In the genomic region with DNA sequence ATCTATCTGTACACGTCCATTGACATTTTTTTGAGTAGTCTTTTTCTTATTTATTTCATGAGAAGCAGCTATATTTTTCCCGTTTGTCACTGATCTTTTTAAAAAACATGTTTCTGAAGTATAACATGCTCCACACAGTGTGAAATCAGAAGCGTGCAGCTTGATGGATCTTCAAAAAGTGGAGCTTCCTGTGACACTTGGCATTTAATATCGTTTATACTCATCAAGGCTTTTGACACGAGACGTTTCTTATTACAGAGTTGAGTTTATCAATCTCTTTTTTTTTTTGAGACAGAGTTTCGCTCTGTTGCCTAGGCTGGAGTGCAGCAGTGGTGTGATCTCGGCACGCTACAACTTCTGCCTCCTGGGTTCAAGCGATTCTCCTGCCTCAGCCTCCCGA, we compare ENCODE assay signal across 19 cellular contexts. TPM values are rescaled to one million over a fixed set of nuclear protein-coding genes. Genes with fewer than 3 reads are reported as not detected.
DNase-seq lines count a peak whose midpoint lies in the region; ATAC-seq lines count a peak whose summit lies in the region.
"Had no signal": no experiment of that assay in that cellular context is flagged by ENCODE, and none has a peak within 500 bp of the region (broad histone marks: within the 10 kb centered on the region; RNA-seq: fewer than 3 reads in every experiment).

No MANE protein-coding gene starts in this region.

- H3K9me3 Mint-ChIP-seq in activated naive CD8-positive, alpha-beta T cell (ENCODE audit: low read depth) = no peaks in the 10 kb centered on the region
- H3K9me3 Mint-ChIP-seq in stimulated activated naive CD8-positive, alpha-beta T cell treated with anti-CD3 and anti-CD28 coated beads, Interleukin-15, amount 100 ng/mL, for 72 hours = no peaks in the 10 kb centered on the region
- H3K9me3 Mint-ChIP-seq: stimulated activated naive B cell treated with anti-CD40 and anti-IgM and Interleukin-4, amounts not matched to agents 10 μg/mL and 1 μg/mL and 100 μg/mL, for 72 hours had no signal

- peaks cover 17% of the 10 kb centered on the region for H3K4me1 Mint-ChIP-seq in T-helper 17 cell
- peaks cover 72% of the 10 kb centered on the region for H3K4me1 Mint-ChIP-seq in activated naive CD8-positive, alpha-beta T cell (ENCODE audit: low read depth)
- H3K4me1 Mint-ChIP-seq in stimulated activated naive CD8-positive, alpha-beta T cell treated with anti-CD3 and anti-CD28 coated beads, Interleukin-15, amount 100 ng/mL, for 72 hours = peaks cover 87% of the 10 kb centered on the region
- H3K4me1 Mint-ChIP-seq: stimulated activated naive B cell treated with anti-CD40 and anti-IgM and Interleukin-4, amounts not matched to agents 10 μg/mL and 1 μg/mL and 100 μg/mL, for 72 hours had no signal

- in situ Hi-C loops in G401 (cut with HindIII; ENCODE audit: low sequenced_read_pairs) = no loop called here

- peak overlapping the region; percentile 19 for H3K4me3 Mint-ChIP-seq in T-helper 17 cell
- peak overlapping the region; percentile 81 for H3K4me3 Mint-ChIP-seq in activated naive CD8-positive, alpha-beta T cell
- H3K4me3 Mint-ChIP-seq in stimulated activated naive CD8-positive, alpha-beta T cell treated with anti-CD3 and anti-CD28 coated beads, Interleukin-15, amount 100 ng/mL, for 72 hours = peak overlapping the region; percentile 65 to 83
- H3K4me3 Mint-ChIP-seq: stimulated activated naive B cell treated with anti-CD40 and anti-IgM and Interleukin-4, amounts not matched to agents 10 μg/mL and 1 μg/mL and 100 μg/mL, for 72 hours had no signal

- ATAC-seq in T-helper 17 cell = no peak
- ATAC-seq in stimulated activated naive CD8-positive, alpha-beta T cell treated with anti-CD3 and anti-CD28 coated beads, Interleukin-15, amount 100 ng/mL, for 72 hours = peak; percentile 19
- ATAC-seq in HG03095 (IDR thresholded peaks at IDR 0.05; ENCODE audit: unreplicated experiment) = no peak
- no peak for ATAC-seq in left ventricle myocardium superior
- ATAC-seq: gastrocnemius medialis, HepG2, left cardiac atrium, right cardiac atrium had no signal

- H3K36me3 Mint-ChIP-seq in T-helper 17 cell (ENCODE audit: low read depth) = no peaks in the 10 kb centered on the region
- no peaks in the 10 kb centered on the region for H3K36me3 Mint-ChIP-seq in activated naive CD8-positive, alpha-beta T cell
- H3K36me3 Mint-ChIP-seq: stimulated activated naive B cell treated with anti-CD40 and anti-IgM and Interleukin-4, amounts not matched to agents 10 μg/mL and 1 μg/mL and 100 μg/mL, for 72 hours had no signal

- no peaks in the 10 kb centered on the region for H3K27me3 Mint-ChIP-seq in T-helper 17 cell
- H3K27me3 Mint-ChIP-seq in activated naive CD8-positive, alpha-beta T cell = no peaks in the 10 kb centered on the region
- H3K27me3 Mint-ChIP-seq in stimulated activated naive CD8-positive, alpha-beta T cell treated with anti-CD3 and anti-CD28 coated beads, Interleukin-15, amount 100 ng/mL, for 72 hours = no peaks in the 10 kb centered on the region

- intact Hi-C loops in left ventricle myocardium superior (cut with micrococcal nuclease) = no loop called here

- no peaks in the 10 kb centered on the region for H3K9me3 ChIP-seq in T-helper 17 cell (ENCODE audit: control insufficient read depth, low read length, poor library complexity, severe bottlenecking)
- H3K9me3 ChIP-seq: gastrocnemius medialis, thoracic aorta had no signal

- peak; percentile 31 for DNase-seq in stimulated activated CD4-positive, alpha-beta T cell treated with anti-CD3 and anti-CD28 coated beads, Interleukin-15, amount 100 ng/mL, for 24 hours
- no peak for DNase-seq in stimulated activated CD4-positive, alpha-beta T cell treated with anti-CD3 and anti-CD28 coated beads, Interleukin-4, amount 100 ng/mL, for 4 hours
- DNase-seq in T-helper 17 cell (no peak), G401 (ENCODE audit: low spot score) (no peak), left ventricle myocardium superior (no peak)
- no peak for DNase-seq in stimulated activated naive CD8-positive, alpha-beta T cell treated with anti-CD3 and anti-CD28 coated beads, Interleukin-15, amount 100 ng/mL, for 72 hours
- DNase-seq: DMS 273 treated with DMSO at 0.1 percent for 48 hours; gastrocnemius medialis; hippocampal formation; left cardiac atrium; MV-4-11; NCI-H146; right cardiac atrium; RPMI8226; stimulated activated naive B cell treated with anti-CD40 and anti-IgM and Interleukin-4, amounts not matched to agents 10 μg/mL and 1 μg/mL and 100 μg/mL, for 72 hours had no signal

- H3K27ac Mint-ChIP-seq in T-helper 17 cell = peak overlapping the region; percentile 47
- peak overlapping the region; percentile 97 for H3K27ac Mint-ChIP-seq in activated naive CD8-positive, alpha-beta T cell
- H3K27ac Mint-ChIP-seq in stimulated activated naive CD8-positive, alpha-beta T cell treated with anti-CD3 and anti-CD28 coated beads, Interleukin-15, amount 100 ng/mL, for 72 hours = peak overlapping the region; percentile 34 to 96
- H3K27ac Mint-ChIP-seq: stimulated activated naive B cell treated with anti-CD40 and anti-IgM and Interleukin-4, amounts not matched to agents 10 μg/mL and 1 μg/mL and 100 μg/mL, for 72 hours had no signal

RNA-seq across cellular contexts. Expression of a gene that starts 36.6 kb away (rescaled TPM):
- 100 to 1,000 TPM; 191 to 193 TPM for total RNA-seq in T-helper 17 cell
- 7.4 TPM in 1 of 2 replicates, not detected in the other for total RNA-seq in G401 (2014; rRNA removed; shearing (Covaris generic))
- 1.6 TPM for total RNA-seq in left ventricle myocardium superior

RNA-seq across cellular contexts. Expression of a gene that starts 46.9 kb away (rescaled TPM):
- total RNA-seq in T-helper 17 cell (10 to 100 TPM; 24.4 to 28.1 TPM), left ventricle myocardium superior (17.9 TPM)
- 64.4 and 81.8 TPM in 2 replicates for total RNA-seq in G401 (2014; rRNA removed; shearing (Covaris generic))

Comparison
In these comparisons a context has a peak if more than half of its experiments do, and no peak if none do; other contexts are left out.
1. H3K27ac Mint-ChIP-seq: peak in every context shown above with its lines; median percentile 97 in activated naive CD8-positive, alpha-beta T cell; 65 in stimulated activated naive CD8-positive, alpha-beta T cell treated with anti-CD3 and anti-CD28 coated beads, Interleukin-15, amount 100 ng/mL, for 72 hours; 47 in T-helper 17 cell.
2. H3K4me3 Mint-ChIP-seq: peak in every context shown above with its lines; median percentile 81 in activated naive CD8-positive, alpha-beta T cell; 74 in stimulated activated naive CD8-positive, alpha-beta T cell treated with anti-CD3 and anti-CD28 coated beads, Interleukin-15, amount 100 ng/mL, for 72 hours; 19 in T-helper 17 cell.
3. RNA of a gene that starts 36.6 kb away (total RNA-seq): 191 to 193 TPM in T-helper 17 cell; 7.4 TPM in G401 and 1.6 TPM in left ventricle myocardium superior (single experiment); every median in the first group is over 10 times any median in the second.